In genomic region chr11:19220903-19221682, GRCh38 we compare ENCODE assay signal across 18 cellular contexts. TPM values are rescaled to one million over a fixed set of nuclear protein-coding genes. Genes with fewer than 3 reads are reported as not detected.
A peak's percentile ranks its signal among the peaks of the same experiment; 100 is the strongest.
DNase-seq lines count a peak whose midpoint lies in the region; TF ChIP-seq lines count a peak whose summit lies in the region.
"Had no signal": no experiment of that assay in that cellular context is flagged by ENCODE, and none has a peak within 500 bp of the region (broad histone marks: within the 10 kb centered on the region; RNA-seq: fewer than 3 reads in every experiment).

No MANE protein-coding gene starts in this region.

- DNase-seq in NCI-H82 (lab: John Stamatoyannopoulos, UW) (peak; percentile 17), NCI-H82 treated with DMSO at 0.1 percent for 48 hours (lab: John Stamatoyannopoulos, UW; ENCODE audit: unreplicated experiment) (no peak), fibroblast of gingiva (ENCODE audit: low read depth) (peak; percentile 39), medulla oblongata (ENCODE audit: extremely low spot score) (peak; percentile 36), thyroid gland (peak; percentile 75), DMS 273 treated with DMSO at 0.1 percent for 48 hours (lab: John Stamatoyannopoulos, UW) (no peak), uterus (no peak), AG20443 (ENCODE audit: low spot score) (no peak)
- DNase-seq: 8988T; activated CD4-positive, alpha-beta T cell treated with anti-CD3 and anti-CD28 coated beads for 48 hours; activated T-cell treated with anti-CD3 and anti-CD28 coated beads, Interleukin-2, amount 50 U/mL, for 24 hours; CD4-positive, CD25-positive, alpha-beta regulatory T cell; NCI-H1930; NCI-H748 treated with DMSO at 0.1 percent for 48 hours; posterior cingulate gyrus had no signal

- TF ChIP-seq CTCF in thyroid gland (IDR thresholded peaks at IDR 0.05) (no peak), uterus (IDR thresholded peaks at IDR 0.05) (no peak)

- H3K27ac ChIP-seq in thyroid gland: no peak overlapping the region
- H3K27ac ChIP-seq in uterus: no peak overlapping the region
- H3K27ac ChIP-seq: tibial nerve had no signal

- intact Hi-C loops in thyroid gland (cut with DNase I) (no loop called here), uterus (cut with DNase I; ENCODE audit: low total_unique reads) (no loop called here)

- no peak for TF ChIP-seq POLR2A in thyroid gland (IDR thresholded peaks at IDR 0.05)
- no peak for TF ChIP-seq POLR2A in uterus (IDR thresholded peaks at IDR 0.05)

- H3K27me3 ChIP-seq in thyroid gland: no peaks in the 10 kb centered on the region
- H3K27me3 ChIP-seq in uterus: no peaks in the 10 kb centered on the region
- H3K27me3 ChIP-seq: tibial nerve had no signal

- WGBS in thyroid gland, 2 donors: 32 to 34% methylated on average over 3 of the region's 3 CpGs

- H3K4me1 ChIP-seq in thyroid gland (no peaks in the 10 kb centered on the region), uterus (no peaks in the 10 kb centered on the region)
- H3K4me1 ChIP-seq: tibial nerve had no signal

- H3K4me3 ChIP-seq in thyroid gland (replicated peaks in 1 of 3): no peak overlapping the region
- H3K4me3 ChIP-seq in uterus: no peak overlapping the region
- H3K4me3 ChIP-seq: tibial nerve had no signal

- H3K36me3 ChIP-seq in thyroid gland: no peaks in the 10 kb centered on the region
- H3K36me3 ChIP-seq in uterus: no peaks in the 10 kb centered on the region
- H3K36me3 ChIP-seq: tibial nerve had no signal

- H3K9me3 ChIP-seq in thyroid gland: no peaks in the 10 kb centered on the region
- no peaks in the 10 kb centered on the region for H3K9me3 ChIP-seq in uterus
- H3K9me3 ChIP-seq: tibial nerve had no signal

RNA-seq across cellular contexts. Expression of gene CSRP3, which starts 19.3 kb away (rescaled TPM):
- total RNA-seq in thyroid gland: not detected
- total RNA-seq in uterus: not detected
- total RNA-seq: CD4-positive, CD25-positive, alpha-beta regulatory T cell; MCF 10A; T-helper 2 cell treated with Interferon-gamma antibody and Interleukin-4, amounts not matched to agents 100 ng/mL and 5 ng/mL, for 36 hours; tibial nerve had no signal

RNA-seq across cellular contexts. Expression of gene E2F8, which starts 19.7 kb away (rescaled TPM):
- total RNA-seq in thyroid gland (not detected), uterus (1 to 10 TPM in 1 of 4 donors, not detected in 3; 2.4 TPM)
- total RNA-seq: tibial nerve had no signal

Comparison
In these comparisons a context has a peak if more than half of its experiments do, and no peak if none do; other contexts are left out.
1. DNase-seq: peak in NCI-H82 (single experiment), fibroblast of gingiva (single experiment), medulla oblongata (single experiment) and thyroid gland (2 of 2); none in NCI-H82 treated with DMSO at 0.1 percent for 48 hours (single experiment), DMS 273 treated with DMSO at 0.1 percent for 48 hours (single experiment), uterus (0 of 2) and AG20443 (single experiment).